6 cellular contexts compared by ENCODE assay signal in genomic region chr7:1976552-1976951, GRCh38.
DNase-seq lines count a peak whose midpoint lies in the region; ATAC-seq, FAIRE-seq and TF ChIP-seq lines count a peak whose summit lies in the region.
"Not testable (repeated sequence)": the region's sequence is repeated elsewhere in the genome, so short reads cannot be mapped to it uniquely, and the experiment has no call there.

No MANE protein-coding gene starts in this region.

- H3K27ac ChIP-seq in A673 (ENCODE audit: low read depth, low read length, poor library complexity, severe bottlenecking); Karpas-422 (ENCODE audit: low read length); HepG2 (ENCODE audit: extremely low read length, insufficient read depth, low read length); aorta (ENCODE audit: low read depth in 1 of 2, low read length in 2 of 2): not testable (repeated sequence)

- not testable (repeated sequence) for TF ChIP-seq RAD21 in HepG2 (CRISPR knock-in tag; IDR thresholded peaks at IDR 0.05)

- intact Hi-C loops in A673 (cut with micrococcal nuclease; ENCODE audit: unreplicated experiment); HepG2 (cut with micrococcal nuclease; ENCODE audit: unreplicated experiment); aorta (cut with DNase I): not testable (repeated sequence)

- WGBS in HepG2 (ENCODE audit: low lambda C conversion rate): 91% methylated on average over 7 of the region's 8 CpGs
- WGBS in aorta, 2 donors: 93% methylated on average over 8 of the region's 8 CpGs

- not testable (repeated sequence) for H3K9me3 Mint-ChIP-seq in activated naive CD8-positive, alpha-beta T cell treated with anti-CD3 and anti-CD28 coated beads, Interleukin-2, amount 10 ng/mL, durations not matched to agents 7 days and 5 days
- peaks cover 13% of the 10 kb centered on the region for H3K9me3 Mint-ChIP-seq in glutamatergic neuron (ENCODE audit: unreplicated experiment)

- TF ChIP-seq EP300 in HepG2 (IDR thresholded peaks at IDR 0.05; ENCODE audit: low read depth in 2 of 2, low read length in 2 of 2); HepG2 (CRISPR knock-in tag; IDR thresholded peaks at IDR 0.05; ENCODE audit: borderline replicate concordance): not testable (repeated sequence)

- CTCF ChIA-PET in A673 (lab: Charles Lee); HepG2 (lab: Yijun Ruan, JAX; ENCODE audit: low intra/inter-chr PET ratio, low total read pairs): not testable (repeated sequence)

- not testable (repeated sequence) for FAIRE-seq in HepG2 (lab: Jason Lieb, UNC)

- H3K27me3 ChIP-seq in A673 (replicated peaks; ENCODE audit: insufficient read depth, low read depth, low read length, poor library complexity); Karpas-422 (ENCODE audit: low read length); HepG2 (ENCODE audit: control insufficient read depth in 1 of 2, insufficient read depth in 2 of 2, low read length in 2 of 2); aorta (ENCODE audit: control insufficient read depth in 1 of 2, insufficient read depth in 2 of 2, low read length in 1 of 2): not testable (repeated sequence)

- not testable (repeated sequence) for H3K9ac ChIP-seq in Karpas-422 (ENCODE audit: low read length); HepG2 (ENCODE audit: insufficient read depth, low read depth, low read length)

- H3K4me3 ChIP-seq in A673 (ENCODE audit: low read depth, low read length, poor library complexity, severe bottlenecking); Karpas-422 (ENCODE audit: low read length); HepG2 (replicated peaks in 1 of 3; ENCODE audit: insufficient read depth in 1 of 3, low read depth in 2 of 3, low read length in 3 of 3); aorta (ENCODE audit: low read length in 2 of 2): not testable (repeated sequence)

- not testable (repeated sequence) for BruUV-seq in A673 (replicated peaks; lab: Mats Ljungman, UMichigan); HepG2 (replicated peaks; lab: Mats Ljungman, UMichigan)

- POLR2A ChIA-PET in A673 (lab: Charles Lee; ENCODE audit: low non-redundant PET); HepG2 (lab: Yijun Ruan, JAX): not testable (repeated sequence)
- POLR2A ChIA-PET in activated naive CD8-positive, alpha-beta T cell treated with anti-CD3 and anti-CD28 coated beads, Interleukin-2, amount 10 ng/mL, durations not matched to agents 7 days and 5 days (lab: Charles Lee): interaction anchor here (0.7 kb wide), 1 partner anchor 97 kb away, joined by 3 read pairs; no protein-coding TSS in a partner anchor

- not testable (repeated sequence) for TF ChIP-seq CTCF in A673 (conservative IDR thresholded peaks at IDR 0.05; ENCODE audit: low read depth, low read length); glutamatergic neuron (IDR thresholded peaks at IDR 0.05; ENCODE audit: partially characterized antibody, unreplicated experiment); HepG2 (CRISPR knock-in tag; IDR thresholded peaks at IDR 0.05)

- H3K4me3 Mint-ChIP-seq in activated naive CD8-positive, alpha-beta T cell treated with anti-CD3 and anti-CD28 coated beads, Interleukin-2, amount 10 ng/mL, durations not matched to agents 7 days and 5 days; glutamatergic neuron (ENCODE audit: unreplicated experiment): not testable (repeated sequence)

- not testable (repeated sequence) for H3K9me3 ChIP-seq in A673 (ENCODE audit: low read depth, low read length, poor library complexity, severe bottlenecking); Karpas-422 (ENCODE audit: low read length); HepG2 (ENCODE audit: low read length); aorta (ENCODE audit: control insufficient read depth, low read length)

- not testable (repeated sequence) for H3K79me2 ChIP-seq in Karpas-422 (ENCODE audit: low read length); HepG2 (ENCODE audit: insufficient read depth, low read length)

- TF ChIP-seq POLR2A in HepG2 (IDR thresholded peaks at IDR 0.05; ENCODE audit: insufficient read depth in 1 of 2, low read depth in 2 of 2, low read length in 2 of 2): not testable (repeated sequence)

- H3K4me1 ChIP-seq in A673 (ENCODE audit: insufficient read depth, low read length, poor library complexity, severe bottlenecking); Karpas-422 (ENCODE audit: low read length); HepG2 (ENCODE audit: insufficient read depth, low read length); aorta (ENCODE audit: control insufficient read depth in 1 of 2, insufficient read depth in 2 of 2, low read length in 2 of 2): not testable (repeated sequence)

- not testable (repeated sequence) for H3K9me2 ChIP-seq in Karpas-422 (replicated peaks; ENCODE audit: insufficient read depth, low read length)

- not testable (repeated sequence) for H2AFZ ChIP-seq in Karpas-422 (ENCODE audit: low read length); HepG2 (ENCODE audit: low read length)

- H3K27ac Mint-ChIP-seq in activated naive CD8-positive, alpha-beta T cell treated with anti-CD3 and anti-CD28 coated beads, Interleukin-2, amount 10 ng/mL, durations not matched to agents 7 days and 5 days; glutamatergic neuron (ENCODE audit: unreplicated experiment): not testable (repeated sequence)

- not testable (repeated sequence) for H3K27me3 Mint-ChIP-seq in activated naive CD8-positive, alpha-beta T cell treated with anti-CD3 and anti-CD28 coated beads, Interleukin-2, amount 10 ng/mL, durations not matched to agents 7 days and 5 days; glutamatergic neuron (ENCODE audit: unreplicated experiment)

- in situ Hi-C loops in HepG2 (cut with HindIII; ENCODE audit: extremely low pct_ligation_motif_present, low pct_unique_long_range_greater_than_20kb): not testable (repeated sequence)

- not testable (repeated sequence) for H3K4me2 ChIP-seq in Karpas-422 (ENCODE audit: low read depth, low read length, poor library complexity, severe bottlenecking); HepG2 (ENCODE audit: low read depth, low read length)

- not testable (repeated sequence) for H3K36me3 ChIP-seq in A673 (ENCODE audit: insufficient read depth, low read length, poor library complexity, severe bottlenecking); Karpas-422 (ENCODE audit: insufficient read depth, low read length); aorta (ENCODE audit: control insufficient read depth in 1 of 2, insufficient read depth in 2 of 2, low read length in 1 of 2)
- peaks cover 4 to 25% of the 10 kb centered on the region in 2 experiments; a peak in 3 of 5 replicates for H3K36me3 ChIP-seq in HepG2 (replicated peaks in 1 of 2; ENCODE audit: control insufficient read depth in 1 of 2, insufficient read depth in 2 of 2, low read length in 2 of 2)

- H3K36me3 Mint-ChIP-seq in activated naive CD8-positive, alpha-beta T cell treated with anti-CD3 and anti-CD28 coated beads, Interleukin-2, amount 10 ng/mL, durations not matched to agents 7 days and 5 days: peaks cover 12% of the 10 kb centered on the region
- H3K36me3 Mint-ChIP-seq in glutamatergic neuron (ENCODE audit: unreplicated experiment): peaks cover 20% of the 10 kb centered on the region

- H3K4me1 Mint-ChIP-seq in activated naive CD8-positive, alpha-beta T cell treated with anti-CD3 and anti-CD28 coated beads, Interleukin-2, amount 10 ng/mL, durations not matched to agents 7 days and 5 days: not testable (repeated sequence)
- H3K4me1 Mint-ChIP-seq in glutamatergic neuron (ENCODE audit: low read depth, unreplicated experiment): peaks cover 15% of the 10 kb centered on the region

- peak; percentile 10 for DNase-seq in A673 (ENCODE audit: low spot score)
- peak; percentile 45 for DNase-seq in Karpas-422
- DNase-seq in activated naive CD8-positive, alpha-beta T cell treated with anti-CD3 and anti-CD28 coated beads, Interleukin-2, amount 10 ng/mL, durations not matched to agents 7 days and 5 days: peak; percentile 15
- DNase-seq in glutamatergic neuron: peak; percentile 6
- peak; percentile 2 for DNase-seq in HepG2 (ENCODE audit: low spot score)
- DNase-seq in aorta: peak; percentile 11 to 35

- not testable (repeated sequence) for ATAC-seq in activated naive CD8-positive, alpha-beta T cell treated with anti-CD3 and anti-CD28 coated beads, Interleukin-2, amount 10 ng/mL, durations not matched to agents 7 days and 5 days (ENCODE audit: low read depth); HepG2; aorta (ENCODE audit: low FRiP score)

- not testable (repeated sequence) for H4K20me1 ChIP-seq in Karpas-422 (ENCODE audit: insufficient read depth, low read depth, low read length); HepG2 (ENCODE audit: insufficient read depth, low read length)

TF ChIP-seq in HepG2, 621 proteins besides CTCF, POLR2A, EP300 and RAD21:
- TF ChIP-seq NFYB (CRISPR knock-in tag; IDR thresholded peaks at IDR 0.05): peak; percentile 55
- peak; percentile 45; the same call in 1 of the 2 replicates for TF ChIP-seq NFYC (CRISPR knock-in tag; IDR thresholded peaks at IDR 0.05)
- TF ChIP-seq MAFK (conservative IDR thresholded peaks at IDR 0.05 in 1 of 2, IDR thresholded peaks at IDR 0.05 in 1 of 2; ENCODE audit: low read length in 2 of 2): peak; percentile 26 to 66; a peak in 3 of 4 replicates
- TF ChIP-seq MAFF (IDR thresholded peaks at IDR 0.05; ENCODE audit: low read depth, low read length): peak; percentile 66
